In genomic region chr2:165573534-165574461, GRCh38 we compare ENCODE assay signal across 8 cellular contexts.
DNase-seq lines count a peak whose midpoint lies in the region; ATAC-seq lines count a peak whose summit lies in the region.

No MANE protein-coding gene starts in this region.

- intact Hi-C loops in aorta (cut with DNase I), result no loop called here

- no peaks in the 10 kb centered on the region for H3K4me1 Mint-ChIP-seq in CD8-positive, alpha-beta memory T cell
- H3K4me1 Mint-ChIP-seq in activated CD4-positive, alpha-beta memory T cell treated with anti-CD3 and anti-CD28 coated beads, Interleukin-2, amount 10 ng/mL, durations not matched to agents 7 days and 5 days, result no peaks in the 10 kb centered on the region

- no peaks in the 10 kb centered on the region for H3K9me3 Mint-ChIP-seq in CD8-positive, alpha-beta memory T cell
- no peaks in the 10 kb centered on the region for H3K9me3 Mint-ChIP-seq in activated CD4-positive, alpha-beta memory T cell treated with anti-CD3 and anti-CD28 coated beads, Interleukin-2, amount 10 ng/mL, durations not matched to agents 7 days and 5 days

- H3K27me3 Mint-ChIP-seq in CD8-positive, alpha-beta memory T cell, result peaks cover 0 to 5% of the 10 kb centered on the region in 2 donors
- H3K27me3 Mint-ChIP-seq in activated CD4-positive, alpha-beta memory T cell treated with anti-CD3 and anti-CD28 coated beads, Interleukin-2, amount 10 ng/mL, durations not matched to agents 7 days and 5 days, result no peaks in the 10 kb centered on the region

- CTCF ChIA-PET in CD8-positive, alpha-beta memory T cell (lab: Charles Lee), result no interaction called here
- CTCF ChIA-PET in activated CD4-positive, alpha-beta memory T cell treated with anti-CD3 and anti-CD28 coated beads, Interleukin-2, amount 10 ng/mL, durations not matched to agents 7 days and 5 days (lab: Charles Lee), result no interaction called here

- no peak overlapping the region for H3K4me3 Mint-ChIP-seq in CD8-positive, alpha-beta memory T cell
- no peak overlapping the region for H3K4me3 Mint-ChIP-seq in activated CD4-positive, alpha-beta memory T cell treated with anti-CD3 and anti-CD28 coated beads, Interleukin-2, amount 10 ng/mL, durations not matched to agents 7 days and 5 days

- H3K9ac ChIP-seq in endocrine pancreas (ENCODE audit: control insufficient read depth, insufficient read depth, low read length), result peak overlapping the region; percentile 65

- DNase-seq in HAP-1 (ENCODE audit: low spot score in 2 of 2) (peak; percentile 75 to 76), NCI-H774 (lab: John Stamatoyannopoulos, UW) (peak; percentile 82), aorta (peak in 1 of 2 donors; percentile 48)
- DNase-seq in CD8-positive, alpha-beta memory T cell, result no peak
- DNase-seq in activated CD4-positive, alpha-beta T cell treated with anti-CD3 and anti-CD28 coated beads, Interleukin-2, amount 50 U/mL, for 4 hours, result no peak
- no peak for DNase-seq in activated CD4-positive, alpha-beta memory T cell treated with anti-CD3 and anti-CD28 coated beads, Interleukin-2, amount 10 ng/mL, durations not matched to agents 7 days and 5 days

- no peaks in the 10 kb centered on the region for H3K27me3 ChIP-seq in HAP-1 (ENCODE audit: low read depth)
- no peaks in the 10 kb centered on the region for H3K27me3 ChIP-seq in endocrine pancreas (ENCODE audit: control insufficient read depth, insufficient read depth, low read length)
- H3K27me3 ChIP-seq in aorta (ENCODE audit: control insufficient read depth in 1 of 2, insufficient read depth in 2 of 2, low read length in 1 of 2), result no peaks in the 10 kb centered on the region
- H3K27me3 ChIP-seq in CD8-positive, alpha-beta memory T cell (ENCODE audit: insufficient read depth, low read length, poor library complexity, severe bottlenecking), result no peaks in the 10 kb centered on the region

- no peaks in the 10 kb centered on the region for H3K9me3 ChIP-seq in HAP-1
- no peaks in the 10 kb centered on the region for H3K9me3 ChIP-seq in endocrine pancreas (ENCODE audit: control insufficient read depth, low read length)
- H3K9me3 ChIP-seq in mesodermal cell (ENCODE audit: control insufficient read depth, low read length), result no peaks in the 10 kb centered on the region
- H3K9me3 ChIP-seq in aorta (ENCODE audit: control insufficient read depth, low read length), result no peaks in the 10 kb centered on the region
- H3K9me3 ChIP-seq in CD8-positive, alpha-beta memory T cell (ENCODE audit: low read length), result no peaks in the 10 kb centered on the region

- H3K36me3 Mint-ChIP-seq in CD8-positive, alpha-beta memory T cell, result no peaks in the 10 kb centered on the region
- H3K36me3 Mint-ChIP-seq in activated CD4-positive, alpha-beta memory T cell treated with anti-CD3 and anti-CD28 coated beads, Interleukin-2, amount 10 ng/mL, durations not matched to agents 7 days and 5 days (ENCODE audit: low read depth), result no peaks in the 10 kb centered on the region

- WGBS in mesodermal cell (ENCODE audit: insufficient coverage in 2 of 2), 2 experiments, result 27 to 30% methylated on average over 13 of the region's 17 CpGs
- WGBS in aorta, 2 donors, result 15 to 17% methylated on average over 17 of the region's 17 CpGs

- in situ Hi-C loops in HAP-1 (cut with MboI; ENCODE audit: low sequenced_read_pairs), result no loop called here

- H3K36me3 ChIP-seq in HAP-1 (replicated peaks), result no peaks in the 10 kb centered on the region
- H3K36me3 ChIP-seq in endocrine pancreas (ENCODE audit: control insufficient read depth, insufficient read depth, low read length), result no peaks in the 10 kb centered on the region
- H3K36me3 ChIP-seq in mesodermal cell (ENCODE audit: control insufficient read depth, insufficient read depth, low read length), result no peaks in the 10 kb centered on the region
- H3K36me3 ChIP-seq in aorta (ENCODE audit: control insufficient read depth in 1 of 2, insufficient read depth in 2 of 2, low read length in 1 of 2), result no peaks in the 10 kb centered on the region
- no peaks in the 10 kb centered on the region for H3K36me3 ChIP-seq in CD8-positive, alpha-beta memory T cell (ENCODE audit: insufficient read depth, low read length)

- H3K27ac Mint-ChIP-seq in CD8-positive, alpha-beta memory T cell, result no peak overlapping the region
- no peak overlapping the region for H3K27ac Mint-ChIP-seq in activated CD4-positive, alpha-beta memory T cell treated with anti-CD3 and anti-CD28 coated beads, Interleukin-2, amount 10 ng/mL, durations not matched to agents 7 days and 5 days

- peak; percentile 86 for ATAC-seq in aorta (ENCODE audit: low FRiP score)

- H3K4me3 ChIP-seq in HAP-1, result peak overlapping the region; percentile 16
- peak overlapping the region; percentile 94 for H3K4me3 ChIP-seq in endocrine pancreas (ENCODE audit: control insufficient read depth, insufficient read depth, low read length)
- peak overlapping the region; percentile 32 for H3K4me3 ChIP-seq in mesodermal cell (ENCODE audit: extremely low read depth, insufficient read depth, low read length, poor library complexity, severe bottlenecking)
- peak overlapping the region; percentile 30 to 60 for H3K4me3 ChIP-seq in aorta (ENCODE audit: low read length in 2 of 2)
- no peak overlapping the region for H3K4me3 ChIP-seq in CD8-positive, alpha-beta memory T cell (ENCODE audit: low read length)

- H3K4me1 ChIP-seq in HAP-1 (peaks cover 33% of the 10 kb centered on the region), endocrine pancreas (ENCODE audit: control insufficient read depth, insufficient read depth, low read length) (peaks cover 15% of the 10 kb centered on the region), mesodermal cell (ENCODE audit: control insufficient read depth, insufficient read depth, low read length, poor library complexity, severe bottlenecking) (peaks cover 3% of the 10 kb centered on the region), aorta (ENCODE audit: control insufficient read depth in 1 of 2, insufficient read depth in 2 of 2, low read length in 2 of 2) (no peaks in the 10 kb centered on the region)
- no peaks in the 10 kb centered on the region for H3K4me1 ChIP-seq in CD8-positive, alpha-beta memory T cell (ENCODE audit: insufficient read depth, low read length)

- peak overlapping the region; percentile 74 for H3K27ac ChIP-seq in mesodermal cell (ENCODE audit: low read depth, low read length, severe bottlenecking)
- no peak overlapping the region for H3K27ac ChIP-seq in aorta (ENCODE audit: low read depth in 1 of 2, low read length in 2 of 2)
- H3K27ac ChIP-seq in CD8-positive, alpha-beta memory T cell (ENCODE audit: low read depth, low read length), result no peak overlapping the region

- POLR2A ChIA-PET in CD8-positive, alpha-beta memory T cell (lab: Charles Lee), result no interaction called here
- POLR2A ChIA-PET in activated CD4-positive, alpha-beta memory T cell treated with anti-CD3 and anti-CD28 coated beads, Interleukin-2, amount 10 ng/mL, durations not matched to agents 7 days and 5 days (lab: Charles Lee), result no interaction called here

Comparison
In these comparisons a context has a peak if more than half of its experiments do, and no peak if none do; other contexts are left out.
1. DNase-seq: peak in HAP-1 (2 of 2) and NCI-H774 (single experiment); none in CD8-positive, alpha-beta memory T cell (0 of 5), activated CD4-positive, alpha-beta T cell treated with anti-CD3 and anti-CD28 coated beads, Interleukin-2, amount 50 U/mL, for 4 hours (0 of 2) and activated CD4-positive, alpha-beta memory T cell treated with anti-CD3 and anti-CD28 coated beads, Interleukin-2, amount 10 ng/mL, durations not matched to agents 7 days and 5 days (single experiment).